In the genomic region with DNA sequence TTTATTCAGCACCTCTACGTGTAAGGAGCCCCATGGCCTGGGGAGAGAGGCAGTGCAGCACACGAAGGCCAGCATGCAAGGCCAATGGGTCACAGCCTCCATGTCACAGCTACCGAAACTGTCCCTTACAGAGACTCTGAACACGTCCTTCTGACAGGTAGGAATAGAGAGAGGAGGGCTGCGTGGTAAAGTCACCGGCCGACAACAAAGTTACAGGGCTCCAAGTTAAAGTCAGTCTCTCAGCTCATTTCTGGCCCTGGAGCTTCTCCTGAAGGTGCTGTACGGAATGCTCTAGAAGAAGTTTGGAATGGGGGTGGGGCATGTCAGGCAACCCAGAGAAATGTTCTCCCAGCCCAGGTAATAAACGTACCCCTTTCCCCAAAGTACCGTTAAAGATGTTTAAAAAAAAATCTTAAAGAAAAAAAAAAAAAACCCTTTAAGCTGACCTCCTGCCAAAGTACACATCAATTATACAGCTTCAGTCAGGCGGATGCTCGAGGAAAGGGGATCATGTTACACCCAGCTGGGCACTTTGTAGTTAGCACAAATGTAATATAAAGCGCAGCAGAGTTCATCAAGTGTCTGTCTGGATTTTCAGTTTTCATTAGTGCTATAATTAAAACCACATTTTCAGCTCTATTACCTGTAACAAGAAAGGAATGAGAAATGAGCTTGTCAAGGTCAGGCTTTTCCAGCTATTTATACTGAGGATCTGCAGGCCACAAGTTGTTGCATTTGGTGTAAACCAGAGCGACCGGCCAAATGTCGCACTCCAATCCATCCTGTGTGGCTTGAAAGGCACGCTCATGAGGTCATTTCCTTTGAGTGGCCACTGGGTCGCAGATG, we compare ENCODE assay signal across 12 cellular contexts. TPM values are rescaled to one million over a fixed set of nuclear protein-coding genes. Genes with fewer than 3 reads are reported as not detected.
A peak's percentile ranks its signal among the peaks of the same experiment; 100 is the strongest.
DNase-seq lines count a peak whose midpoint lies in the region; ATAC-seq and TF ChIP-seq lines count a peak whose summit lies in the region.
"Had no signal": no experiment of that assay in that cellular context is flagged by ENCODE, and none has a peak within 500 bp of the region (broad histone marks: within the 10 kb centered on the region; RNA-seq: fewer than 3 reads in every experiment).

No MANE protein-coding gene starts in this region.

- no peaks in the 10 kb centered on the region for H3K27me3 ChIP-seq in PC-3 (ENCODE audit: low read length)
- no peaks in the 10 kb centered on the region for H3K27me3 ChIP-seq in suprapubic skin

- ATAC-seq in PC-3: peak; percentile 71
- ATAC-seq in HG03159 (IDR thresholded peaks at IDR 0.05; ENCODE audit: unreplicated experiment): no peak
- no peak for ATAC-seq in HG02571 (IDR thresholded peaks at IDR 0.05; ENCODE audit: unreplicated experiment)

- H3K4me1 ChIP-seq in PC-3 (ENCODE audit: insufficient read depth, low read length) (peaks cover 20% of the 10 kb centered on the region), suprapubic skin (no peaks in the 10 kb centered on the region)
- H3K4me1 ChIP-seq: HAP-1 had no signal

- intact Hi-C loops in PC-3 (cut with micrococcal nuclease): loop anchor here (10.0 kb wide), 1 partner anchor 729 kb away; no protein-coding TSS in a partner anchor

- DNase-seq in A172 (ENCODE audit: low spot score) (peak; percentile 32), NCI-H1092 treated with DMSO at 0.1 percent for 48 hours (lab: John Stamatoyannopoulos, UW) (peak; percentile 98), PC-3 (peak; percentile 78), iris pigment epithelial cell (ENCODE audit: low read depth) (peak; percentile 73), islet precursor cell (no peak), suprapubic skin (ENCODE audit: low spot score in 2 of 2) (no peak)
- DNase-seq: activated effector memory CD4-positive, alpha-beta T cell treated with anti-CD3 and anti-CD28 coated beads, Interleukin-2, amount 50 U/mL, for 16 hours; KG1; midbrain had no signal

- H3F3A ChIP-seq in PC-3 (ENCODE audit: low read length, unreplicated experiment): no peaks in the 10 kb centered on the region

- peak overlapping the region; percentile 44 for H3K4me2 ChIP-seq in PC-3 (ENCODE audit: low read length)

- TF ChIP-seq CTCF in PC-3 (conservative IDR thresholded peaks at IDR 0.05; ENCODE audit: low read depth, low read length): no peak
- TF ChIP-seq CTCF in suprapubic skin (IDR thresholded peaks at IDR 0.05): no peak

- no peak overlapping the region for H2AFZ ChIP-seq in PC-3 (ENCODE audit: low read length)

- TF ChIP-seq POLR2A in suprapubic skin (IDR thresholded peaks at IDR 0.05): no peak

- no peaks in the 10 kb centered on the region for H3K9me2 ChIP-seq in PC-3 (replicated peaks; ENCODE audit: low read length)

- no peak for TF ChIP-seq EP300 in suprapubic skin (IDR thresholded peaks at IDR 0.05)

- H3K4me3 ChIP-seq in PC-3 (ENCODE audit: low read length) (no peak overlapping the region), suprapubic skin (no peak overlapping the region)
- H3K4me3 ChIP-seq: HAP-1 had no signal

- H4K20me1 ChIP-seq in PC-3 (ENCODE audit: low read length): no peaks in the 10 kb centered on the region

- no TSS peak for BruUV-seq in PC-3 (replicated peaks; lab: Mats Ljungman, UMichigan)

- H3K9me3 ChIP-seq in PC-3 (ENCODE audit: low read length) (no peaks in the 10 kb centered on the region), suprapubic skin (no peaks in the 10 kb centered on the region)
- H3K9me3 ChIP-seq: HAP-1 had no signal

- H3K9ac ChIP-seq in PC-3 (ENCODE audit: low read length): no peak overlapping the region

- H3K27ac ChIP-seq in PC-3 (ENCODE audit: low read length): no peak overlapping the region
- H3K27ac ChIP-seq in suprapubic skin: no peak overlapping the region

- POLR2A ChIA-PET in PC-3 (lab: Charles Lee; ENCODE audit: unreplicated experiment): interaction anchor here (0.6 to 0.7 kb wide), 15 partner anchors 21 to 1905 kb away, joined by 3 to 29 read pairs (median 6); partner anchors contain the start of gene CDKN3

- H3K79me2 ChIP-seq in PC-3 (ENCODE audit: low read length): no peaks in the 10 kb centered on the region

- CTCF ChIA-PET in PC-3 (lab: Charles Lee): interaction anchor here (0.5 to 1.4 kb wide), 18 partner anchors 9 to 1878 kb away, joined by 3 to 8 read pairs (median 4); no protein-coding TSS in a partner anchor

- H3K36me3 ChIP-seq in PC-3 (ENCODE audit: low read depth, low read length): no peaks in the 10 kb centered on the region
- no peaks in the 10 kb centered on the region for H3K36me3 ChIP-seq in suprapubic skin
- H3K36me3 ChIP-seq: HAP-1 had no signal

- 77% methylated on average over 18 of the region's 18 CpGs for whole genome bisulfite sequencing in suprapubic skin

RNA-seq across cellular contexts. Expression of gene CDKN3, which starts 53.3 kb away (rescaled TPM):
- 104 and 166 TPM in 2 replicates for total RNA-seq in A172 (2014; rRNA removed; shearing (Covaris generic))
- total RNA-seq in PC-3 (2014; rRNA removed): 354 and 434 TPM in 2 replicates
- total RNA-seq in suprapubic skin: 1 to 10 TPM in 3 of 4 donors, not detected in 1; 4.9 to 8.0 (median 7.5) TPM

Comparison
In these comparisons a context has a peak if more than half of its experiments do, and no peak if none do; other contexts are left out.
1. DNase-seq: peak in A172 (single experiment), NCI-H1092 treated with DMSO at 0.1 percent for 48 hours (single experiment), PC-3 (single experiment) and iris pigment epithelial cell (single experiment); none in islet precursor cell (single experiment) and suprapubic skin (0 of 2).
2. RNA of gene CDKN3, which starts 53.3 kb away (total RNA-seq): 354 to 434 TPM in PC-3 and 104 to 166 TPM in A172; 4.9 to 8.0 TPM in suprapubic skin; every median in the first group is over 10 times any median in the second.